Comparison of ENCODE assay signal across 8 cellular contexts in genomic region chr19:11197291-11198174, GRCh38. TPM values are rescaled to one million over a fixed set of nuclear protein-coding genes. Genes with fewer than 3 reads are reported as not detected.
DNase-seq lines count a peak whose midpoint lies in the region; ATAC-seq lines count a peak whose summit lies in the region.

Gene KANK2, minus strand, starts transcription at chr19:11197545. Its CDS starts 3,034 bp downstream, at chr19:11194511.

- peak within 1 kb of the TSS; percentile 70 for H3K4me3 Mint-ChIP-seq in activated CD4-positive, alpha-beta T cell treated with anti-CD3 and anti-CD28 coated beads, Interleukin-2, amount 10 ng/mL, durations not matched to agents 7 days and 5 days

- peaks cover 17% of the 10 kb centered on the region for H3K27me3 Mint-ChIP-seq in activated CD4-positive, alpha-beta T cell treated with anti-CD3 and anti-CD28 coated beads, Interleukin-2, amount 10 ng/mL, durations not matched to agents 7 days and 5 days

- CTCF ChIA-PET in activated CD4-positive, alpha-beta T cell treated with anti-CD3 and anti-CD28 coated beads, Interleukin-2, amount 10 ng/mL, durations not matched to agents 7 days and 5 days (lab: Charles Lee), result interaction anchor here (1.6 kb wide), 1 partner anchor 72 kb away, joined by 4 read pairs; no protein-coding TSS in a partner anchor

- no peaks in the 10 kb centered on the region for H3K36me3 Mint-ChIP-seq in activated CD4-positive, alpha-beta T cell treated with anti-CD3 and anti-CD28 coated beads, Interleukin-2, amount 10 ng/mL, durations not matched to agents 7 days and 5 days (ENCODE audit: low read depth)

- peak; percentile 60 for DNase-seq in A172 (ENCODE audit: low spot score)
- peak; percentile 19 for DNase-seq in NCI-H446 treated with DMSO at 0.1 percent for 48 hours (lab: John Stamatoyannopoulos, UW)
- peak; percentile 64 for DNase-seq in activated CD4-positive, alpha-beta T cell treated with anti-CD3 and anti-CD28 coated beads, Interleukin-2, amount 10 ng/mL, durations not matched to agents 7 days and 5 days
- peak; percentile 64 for DNase-seq in cortex of kidney (lab: John Stamatoyannopoulos, UW)
- peak; percentile 94 for DNase-seq in left kidney (ENCODE audit: low read depth, low spot score)
- DNase-seq in stimulated activated CD4-positive, alpha-beta T cell treated with anti-CD3 and anti-CD28 coated beads, Interleukin-1b, Interleukin-23, amount 100 ng/mL, for 48 hours, result peak; percentile 74

- H3K4me1 Mint-ChIP-seq in activated CD4-positive, alpha-beta T cell treated with anti-CD3 and anti-CD28 coated beads, Interleukin-2, amount 10 ng/mL, durations not matched to agents 7 days and 5 days, result peaks cover 18% of the 10 kb centered on the region

- POLR2A ChIA-PET in activated CD4-positive, alpha-beta T cell treated with anti-CD3 and anti-CD28 coated beads, Interleukin-2, amount 10 ng/mL, durations not matched to agents 7 days and 5 days (lab: Charles Lee), result no interaction called here

- no peaks in the 10 kb centered on the region for H3K9me3 Mint-ChIP-seq in activated CD4-positive, alpha-beta T cell treated with anti-CD3 and anti-CD28 coated beads, Interleukin-2, amount 10 ng/mL, durations not matched to agents 7 days and 5 days

- ATAC-seq in GM18867 (IDR thresholded peaks at IDR 0.05; ENCODE audit: unreplicated experiment), result peak; percentile 75
- ATAC-seq in HG03135 (IDR thresholded peaks at IDR 0.05; ENCODE audit: unreplicated experiment), result peak; percentile 61

- H3K27ac Mint-ChIP-seq in activated CD4-positive, alpha-beta T cell treated with anti-CD3 and anti-CD28 coated beads, Interleukin-2, amount 10 ng/mL, durations not matched to agents 7 days and 5 days, result no peak within 1 kb of the TSS

RNA-seq across cellular contexts. Expression of gene KANK2, which starts in this region (rescaled TPM):
- 135 and 144 TPM in 2 replicates for total RNA-seq in A172 (2014; rRNA removed; shearing (Covaris generic))
- total RNA-seq in activated CD4-positive, alpha-beta T cell treated with anti-CD3 and anti-CD28 coated beads, Interleukin-2, amount 10 ng/mL, durations not matched to agents 7 days and 5 days, result 1 to 10 TPM; 2.0 to 2.6 TPM

Comparison
In these comparisons a context has a peak if more than half of its experiments do, and no peak if none do; other contexts are left out.
1. Peak in every context shown above with its lines: DNase-seq and ATAC-seq.
2. RNA of gene KANK2 (total RNA-seq): 135 to 144 TPM in A172; 2.0 to 2.6 TPM in activated CD4-positive, alpha-beta T cell treated with anti-CD3 and anti-CD28 coated beads, Interleukin-2, amount 10 ng/mL, durations not matched to agents 7 days and 5 days; every median in the first group is over 10 times any median in the second.
3. DNase-seq: peak in every context shown above with its lines; median percentile 94 in left kidney; 74 in stimulated activated CD4-positive, alpha-beta T cell treated with anti-CD3 and anti-CD28 coated beads, Interleukin-1b, Interleukin-23, amount 100 ng/mL, for 48 hours; 64 in activated CD4-positive, alpha-beta T cell treated with anti-CD3 and anti-CD28 coated beads, Interleukin-2, amount 10 ng/mL, durations not matched to agents 7 days and 5 days; 64 in cortex of kidney; 60 in A172; 19 in NCI-H446 treated with DMSO at 0.1 percent for 48 hours.